Comparison of ENCODE assay signal across 18 cellular contexts in genomic region chr18:2326999-2327398, GRCh38.
DNase-seq lines count a peak whose midpoint lies in the region; ATAC-seq, FAIRE-seq and TF ChIP-seq lines count a peak whose summit lies in the region.
"Had no signal": no experiment of that assay in that cellular context is flagged by ENCODE, and none has a peak within 500 bp of the region (broad histone marks: within the 10 kb centered on the region; RNA-seq: fewer than 3 reads in every experiment).

No MANE protein-coding gene starts in this region.

- peak overlapping the region; percentile 12; the same call in 1 of the 2 replicates for H2AFZ ChIP-seq in SK-N-SH (ENCODE audit: low read depth)

- no peak for TF ChIP-seq EP300 in SK-N-SH (IDR thresholded peaks at IDR 0.05; ENCODE audit: borderline replicate concordance in 1 of 2, low read depth in 1 of 2, low read length in 1 of 2)

- ATAC-seq in right cardiac atrium = peak; percentile 34 to 50
- ATAC-seq in heart left ventricle = no peak

- TF ChIP-seq CTCF in heart left ventricle (IDR thresholded peaks at IDR 0.05) (no peak), SK-N-SH (IDR thresholded peaks at IDR 0.05) (no peak)

- H3K36me3 ChIP-seq in heart left ventricle = no peaks in the 10 kb centered on the region
- no peaks in the 10 kb centered on the region for H3K36me3 ChIP-seq in SK-N-SH (replicated peaks in 1 of 2; ENCODE audit: control insufficient read depth in 1 of 2, insufficient read depth in 2 of 2, low read length in 1 of 2)

- peak; percentile 11 to 41 (median 41) for DNase-seq in right cardiac atrium
- DNase-seq in heart left ventricle = no peak
- DNase-seq in SK-N-SH = no peak
- peak; percentile 72 for DNase-seq in fibroblast of peridontal ligament (ENCODE audit: extremely low read depth)
- DNase-seq in urothelium cell line (ENCODE audit: low spot score) = no peak
- DNase-seq in COLO829 (ENCODE audit: low spot score) = no peak
- DNase-seq in NCI-H226 = no peak
- no peak for DNase-seq in SKM-1 treated with dmso at 0.1 percent for 144 hours (lab: John Stamatoyannopoulos, UW; ENCODE audit: unreplicated experiment)
- DNase-seq: C1 segment of cervical spinal cord, DMS 273 treated with DMSO at 0.1 percent for 48 hours, H7, MV-4-11, NCI-H1417, NCI-H187 treated with DMSO at 0.1 percent for 48 hours, NCI-H2171, NCI-H446 treated with DMSO at 0.1 percent for 48 hours, NCI-H774 had no signal

- H3K4me1 ChIP-seq in right cardiac atrium (ENCODE audit: control insufficient read depth, insufficient read depth, low read length) = no peaks in the 10 kb centered on the region
- H3K4me1 ChIP-seq in heart left ventricle = no peaks in the 10 kb centered on the region
- no peaks in the 10 kb centered on the region; a peak in 1 of 4 replicates for H3K4me1 ChIP-seq in SK-N-SH (ENCODE audit: control insufficient read depth in 1 of 2, insufficient read depth in 2 of 2, low read depth in 1 of 2, low read length in 1 of 2)

- no peaks in the 10 kb centered on the region for H3F3A ChIP-seq in SK-N-SH (replicated peaks; ENCODE audit: insufficient read depth)

- WGBS in right cardiac atrium = 20% methylated on average over 6 of the region's 6 CpGs
- 25 to 42% (median 42%) methylated on average over 6 of the region's 6 CpGs for WGBS in heart left ventricle, 4 donors
- WGBS in SK-N-SH (ENCODE audit: low lambda C conversion rate) = 23% methylated on average over 6 of the region's 6 CpGs

- TF ChIP-seq POLR2A in heart left ventricle (IDR thresholded peaks at IDR 0.05) = no peak

- peak; percentile 58 for FAIRE-seq in urothelium cell line (lab: Jason Lieb, UNC)
- FAIRE-seq: A204.1 had no signal

- H3K9me2 ChIP-seq in SK-N-SH = no peaks in the 10 kb centered on the region; the same call in 1 of the 2 replicates

- CTCF ChIA-PET in SK-N-SH (lab: Yijun Ruan, JAX) = interaction anchor here (0.6 kb wide), 1 partner anchor 74 kb away, joined by 3 read pairs; no protein-coding TSS in a partner anchor

- H3K4me3 ChIP-seq in right cardiac atrium (ENCODE audit: low read length) (no peak overlapping the region), heart left ventricle (no peak overlapping the region), SK-N-SH (ENCODE audit: low read depth in 2 of 2, low read length in 1 of 2) (no peak overlapping the region)

- H3K4me2 ChIP-seq in SK-N-SH = peak overlapping the region; percentile 2; the same call in 1 of the 2 replicates

- H3K27me3 ChIP-seq in right cardiac atrium (ENCODE audit: control insufficient read depth, insufficient read depth) = no peaks in the 10 kb centered on the region
- H3K27me3 ChIP-seq in heart left ventricle = peaks cover 0 to 7% (median 0%) of the 10 kb centered on the region in 9 donors
- no peaks in the 10 kb centered on the region for H3K27me3 ChIP-seq in SK-N-SH (ENCODE audit: insufficient read depth)

- H3K27ac ChIP-seq in right cardiac atrium (ENCODE audit: low read length) (no peak overlapping the region), heart left ventricle (no peak overlapping the region), SK-N-SH (ENCODE audit: low read depth in 2 of 2, low read length in 1 of 2) (peak overlapping the region in 1 of 2 experiments; percentile 34; a peak in 1 of 4 replicates)

- H3K9me3 ChIP-seq in right cardiac atrium (ENCODE audit: control insufficient read depth, low read length) = peaks cover 2% of the 10 kb centered on the region
- H3K9me3 ChIP-seq in heart left ventricle = peaks cover 0 to 10% (median 0%) of the 10 kb centered on the region in 12 donors
- H3K9me3 ChIP-seq in SK-N-SH = no peaks in the 10 kb centered on the region; the same call in 1 of the 2 replicates

- intact Hi-C loops in right cardiac atrium (cut with DNase I) = no loop called here
- intact Hi-C loops in heart left ventricle (cut with DNase I) = no loop called here

- no peak for TF ChIP-seq RAD21 in SK-N-SH (IDR thresholded peaks at IDR 0.05; ENCODE audit: low read length)

- POLR2A ChIA-PET in SK-N-SH (lab: Yijun Ruan, JAX) = no interaction called here

- H3K79me2 ChIP-seq in SK-N-SH (ENCODE audit: insufficient read depth) = no peaks in the 10 kb centered on the region

- H4K20me1 ChIP-seq in SK-N-SH (ENCODE audit: insufficient read depth) = no peaks in the 10 kb centered on the region

- H3K9ac ChIP-seq in SK-N-SH = no peak overlapping the region

TF ChIP-seq in SK-N-SH, 30 proteins besides CTCF, POLR2A, EP300 and RAD21:
- no peak for TF ChIP-seq RCOR1 (IDR thresholded peaks at IDR 0.05; ENCODE audit: low read length)
- peak; percentile 12; the same call in 1 of the 2 replicates for TF ChIP-seq TCF12 (IDR thresholded peaks at IDR 0.05)
- TF ChIP-seq GABPA (IDR thresholded peaks at IDR 0.05; ENCODE audit: low read depth) = no peak

Comparison
In these comparisons a context has a peak if more than half of its experiments do, and no peak if none do; other contexts are left out.
1. ATAC-seq: peak in right cardiac atrium (2 of 2); none in heart left ventricle (0 of 4).
2. DNase-seq: peak in right cardiac atrium (3 of 3) and fibroblast of peridontal ligament (single experiment); none in heart left ventricle (0 of 5), SK-N-SH (single experiment), urothelium cell line (single experiment), COLO829 (single experiment), NCI-H226 (single experiment) and SKM-1 treated with dmso at 0.1 percent for 144 hours (single experiment).